ENCODE assay signal across 24 cellular contexts in genomic region chr13:42112864-42113263, GRCh38.
"Had no signal": no experiment of that assay in that cellular context is flagged by ENCODE, and none has a peak within 500 bp of the region (broad histone marks: within the 10 kb centered on the region; RNA-seq: fewer than 3 reads in every experiment).

No MANE protein-coding gene starts in this region.

- H3K9me3 Mint-ChIP-seq: dendritic cell treated with granulocyte-macrophage colony-stimulating factor and Interleukin-4, amounts not matched to agents 40 ng/mL and 50 ng/mL, for 4 days; effector memory CD8-positive, alpha-beta T cell; endodermal cell; naive B cell had no signal

- H3K36me3 Mint-ChIP-seq: mesothelial cell of epicardium, naive B cell had no signal

- H3K27me3 Mint-ChIP-seq: dendritic cell treated with granulocyte-macrophage colony-stimulating factor and Interleukin-4, amounts not matched to agents 40 ng/mL and 50 ng/mL, for 4 days; effector memory CD8-positive, alpha-beta T cell had no signal

- H3K4me1 ChIP-seq: colonic mucosa had no signal

- H3K4me1 Mint-ChIP-seq: endodermal cell, naive B cell had no signal

- H3K27ac Mint-ChIP-seq: dendritic cell treated with granulocyte-macrophage colony-stimulating factor and Interleukin-4, amounts not matched to agents 40 ng/mL and 50 ng/mL, for 4 days; endodermal cell had no signal

- H3K4me3 ChIP-seq: colonic mucosa, esophagus squamous epithelium, gastrocnemius medialis, heart right ventricle, left lung, lower lobe of right lung, mucosa of descending colon had no signal

- H3K27ac ChIP-seq: colonic mucosa, epithelial cell of prostate, esophagus squamous epithelium, gastrocnemius medialis, left lung, lower lobe of right lung had no signal

- ATAC-seq: effector memory CD8-positive, alpha-beta T cell; esophagus mucosa; gastrocnemius medialis; left cardiac atrium; left lung; left ventricle myocardium superior; lower lobe of right lung; mucosa of descending colon had no signal

- H3K9me3 ChIP-seq: colonic mucosa, esophagus squamous epithelium, gastrocnemius medialis, heart right ventricle, left lung, lower lobe of right lung, mucosa of descending colon had no signal

- H3K36me3 ChIP-seq: colonic mucosa, esophagus squamous epithelium, gastrocnemius medialis, heart right ventricle, left lung, lower lobe of right lung had no signal

- DNase-seq: colonic mucosa; cortex of kidney; effector CD8-positive, alpha-beta T cell; effector memory CD8-positive, alpha-beta T cell; endodermal cell; erythroblast; esophagus squamous epithelium; foreskin fibroblast; foreskin melanocyte; gastrocnemius medialis; glutamatergic neuron; heart right ventricle; hippocampal formation; left cardiac atrium; left lung; left ventricle myocardium superior; lower lobe of right lung; mesenchymal stem cell; mucosa of descending colon; naive B cell had no signal

- H3K4me3 Mint-ChIP-seq: dendritic cell treated with granulocyte-macrophage colony-stimulating factor and Interleukin-4, amounts not matched to agents 40 ng/mL and 50 ng/mL, for 4 days; effector memory CD8-positive, alpha-beta T cell; endodermal cell; naive B cell had no signal

- H3K27me3 ChIP-seq: colonic mucosa, esophagus squamous epithelium, gastrocnemius medialis, heart right ventricle, left lung had no signal
